13 cellular contexts compared by ENCODE assay signal in the genomic region with DNA sequence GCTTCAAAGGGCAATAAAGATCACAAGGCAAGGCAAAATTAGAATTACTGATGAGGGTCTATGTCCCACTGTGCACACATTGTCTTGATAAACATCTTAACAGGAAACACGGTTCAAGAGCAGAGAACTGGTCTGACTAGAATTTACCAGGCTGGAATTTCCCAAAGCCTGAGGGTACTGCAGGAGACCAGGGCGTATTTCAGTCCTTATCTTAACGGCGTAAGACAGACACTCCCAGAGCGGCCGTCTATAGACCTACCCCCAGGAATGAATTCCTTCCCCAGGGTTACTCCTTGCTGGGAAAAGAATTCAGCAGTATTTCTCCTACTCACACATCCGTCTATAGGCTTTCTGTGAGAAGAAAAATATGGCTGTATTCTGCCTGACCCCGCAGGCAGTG. TPM values are rescaled to one million over a fixed set of nuclear protein-coding genes. Genes with fewer than 3 reads are reported as not detected.
"Had no signal": no experiment of that assay in that cellular context is flagged by ENCODE, and none has a peak within 500 bp of the region (broad histone marks: within the 10 kb centered on the region; RNA-seq: fewer than 3 reads in every experiment).

No MANE protein-coding gene starts in this region.

RNA-seq across cellular contexts. Expression of gene TAT, which starts 15.0 kb away (rescaled TPM):
- total RNA-seq: naive thymus-derived CD8-positive, alpha-beta T cell; natural killer cell treated with Interleukin-12 subunit alpha and Interleukin-12 subunit beta and Interleukin-15 and Interleukin-18, amount 100 ng/mL, for 72 hours; neural crest cell; osteocyte; pulmonary artery endothelial cell; right atrium auricular region; smooth muscle cell; vagina had no signal
- polyA plus RNA-seq: naive thymus-derived CD8-positive, alpha-beta T cell; smooth muscle cell had no signal

RNA-seq across cellular contexts. Expression of gene CHST4, which starts 35.7 kb away (rescaled TPM):
- total RNA-seq: naive thymus-derived CD8-positive, alpha-beta T cell; natural killer cell treated with Interleukin-12 subunit alpha and Interleukin-12 subunit beta and Interleukin-15 and Interleukin-18, amount 100 ng/mL, for 72 hours; neural crest cell; osteocyte; posterior vena cava; pulmonary artery endothelial cell; sciatic nerve; smooth muscle cell; spleen; suprapubic skin; transverse colon; vagina had no signal
- polyA plus RNA-seq: naive thymus-derived CD8-positive, alpha-beta T cell; smooth muscle cell had no signal
